In the genomic region with DNA sequence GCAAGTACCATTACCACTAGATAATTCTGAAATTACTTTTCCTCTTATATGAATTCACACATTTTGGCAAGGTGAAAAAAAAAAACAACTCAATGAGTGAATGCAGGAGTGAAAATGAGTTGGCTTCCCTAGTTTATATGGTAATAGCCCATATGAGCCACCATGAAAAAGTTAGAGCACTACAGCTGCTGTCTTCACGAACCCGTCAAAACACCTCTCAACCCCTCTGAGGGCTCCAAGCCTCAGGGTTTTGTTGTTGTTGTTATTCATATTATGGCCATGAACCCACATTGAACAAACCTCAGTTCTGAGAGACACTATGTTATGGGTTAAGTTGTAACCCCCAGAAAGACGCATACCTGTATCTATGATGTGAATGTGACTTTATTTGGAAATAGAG, we compare ENCODE assay signal across 26 cellular contexts.
"Had no signal": no experiment of that assay in that cellular context is flagged by ENCODE, and none has a peak within 500 bp of the region (broad histone marks: within the 10 kb centered on the region; RNA-seq: fewer than 3 reads in every experiment).

No MANE protein-coding gene starts in this region.

- H3K4me1 Mint-ChIP-seq: naive B cell, neural crest cell had no signal

- H3K4me3 Mint-ChIP-seq: mesothelial cell of epicardium, naive B cell, nephron, neural crest cell had no signal

- H3K36me3 Mint-ChIP-seq: mesothelial cell of epicardium, naive B cell had no signal

- H3K9me3 Mint-ChIP-seq: mesothelial cell of epicardium, nephron had no signal

- DNase-seq: kidney glomerular epithelial cell; left cardiac atrium; lower lobe of right lung; mammary epithelial cell; mesenchymal stem cell; naive B cell; nucleus accumbens; pancreas; posterior cingulate gyrus; retina; right cardiac atrium; stimulated activated CD4-positive, alpha-beta T cell treated with anti-CD3 and anti-CD28 coated beads, Interleukin-12 subunit alpha, Interleukin-12 subunit beta, amount 100 ng/mL, for 4 hours; stimulated activated CD4-positive, alpha-beta T cell treated with anti-CD3 and anti-CD28 coated beads, Interleukin-15, amount 100 ng/mL, for 24 hours; stimulated activated CD4-positive, alpha-beta T cell treated with anti-CD3 and anti-CD28 coated beads, Interleukin-2, amount 100 ng/mL, for 24 hours; stimulated activated CD4-positive, alpha-beta T cell treated with anti-CD3 and anti-CD28 coated beads, Interleukin-4, amount 100 ng/mL, for 1 hour; stimulated activated naive CD4-positive, alpha-beta T cell; stomach; testis; thyroid gland; transverse colon; upper lobe of left lung had no signal

- H3K27ac Mint-ChIP-seq: mesothelial cell of epicardium, naive B cell had no signal

- ATAC-seq: left cardiac atrium, left lobe of liver, lower lobe of right lung, pancreas, right cardiac atrium, sciatic nerve had no signal
